ENCODE assay signal across 14 cellular contexts in genomic region chr10:102608487-102608886, GRCh38. TPM values are rescaled to one million over a fixed set of nuclear protein-coding genes. Genes with fewer than 3 reads are reported as not detected.
A peak's percentile ranks its signal among the peaks of the same experiment; 100 is the strongest.
DNase-seq lines count a peak whose midpoint lies in the region; ATAC-seq and TF ChIP-seq lines count a peak whose summit lies in the region.
"Had no signal": no experiment of that assay in that cellular context is flagged by ENCODE, and none has a peak within 500 bp of the region (broad histone marks: within the 10 kb centered on the region; RNA-seq: fewer than 3 reads in every experiment).

No MANE protein-coding gene starts in this region.

- H3K27me3 Mint-ChIP-seq in stimulated activated naive CD8-positive, alpha-beta T cell treated with anti-CD3 and anti-CD28 coated beads, Interleukin-15, Interleukin-2, amounts not matched to agents 100 ng/mL and 50 ng/mL, for 24 hours, result no peaks in the 10 kb centered on the region
- H3K27me3 Mint-ChIP-seq in stimulated activated naive CD8-positive, alpha-beta T cell treated with anti-CD3 and anti-CD28 coated beads, Interleukin-15, amount 100 ng/mL, for 72 hours, result no peaks in the 10 kb centered on the region
- H3K27me3 Mint-ChIP-seq in chondrocyte (ENCODE audit: low read depth) (no peaks in the 10 kb centered on the region), CD14-positive monocyte (ENCODE audit: low read depth in 3 of 3) (peaks cover 0 to 2% (median 0%) of the 10 kb centered on the region in 3 donors)

- H3K4me3 Mint-ChIP-seq in stimulated activated naive CD8-positive, alpha-beta T cell treated with anti-CD3 and anti-CD28 coated beads, Interleukin-15, Interleukin-2, amounts not matched to agents 100 ng/mL and 50 ng/mL, for 24 hours, result no peak overlapping the region
- no peak overlapping the region for H3K4me3 Mint-ChIP-seq in stimulated activated naive CD8-positive, alpha-beta T cell treated with anti-CD3 and anti-CD28 coated beads, Interleukin-15, amount 100 ng/mL, for 72 hours
- no peak overlapping the region for H3K4me3 Mint-ChIP-seq in chondrocyte (ENCODE audit: unreplicated experiment)
- no peak overlapping the region for H3K4me3 Mint-ChIP-seq in CD14-positive monocyte
- H3K4me3 Mint-ChIP-seq: immature natural killer cell, natural killer cell had no signal

- peaks cover 7% of the 10 kb centered on the region for H3K36me3 Mint-ChIP-seq in stimulated activated naive CD8-positive, alpha-beta T cell treated with anti-CD3 and anti-CD28 coated beads, Interleukin-15, Interleukin-2, amounts not matched to agents 100 ng/mL and 50 ng/mL, for 24 hours (ENCODE audit: low read depth)
- H3K36me3 Mint-ChIP-seq in chondrocyte (ENCODE audit: low read depth) (peaks cover 4% of the 10 kb centered on the region), CD14-positive monocyte (peaks cover 71 to 85% of the 10 kb centered on the region in 2 donors)
- H3K36me3 Mint-ChIP-seq: natural killer cell had no signal

- TF ChIP-seq CTCF in chondrocyte (IDR thresholded peaks at IDR 0.05), result peak; percentile 17
- no peak for TF ChIP-seq CTCF in CD14-positive monocyte (IDR thresholded peaks at IDR 0.05)

- DNase-seq in stimulated activated naive CD8-positive, alpha-beta T cell treated with anti-CD3 and anti-CD28 coated beads, Interleukin-15, amount 100 ng/mL, for 72 hours, result no peak
- DNase-seq in chondrocyte (ENCODE audit: low spot score), result peak; percentile 22
- DNase-seq in stimulated activated CD4-positive, alpha-beta T cell treated with anti-CD3 and anti-CD28 coated beads, Interleukin-4, amount 100 ng/mL, for 24 hours, result no peak
- DNase-seq in retina, result no peak
- DNase-seq in CD14-positive monocyte (ENCODE audit: low spot score), result no peak
- DNase-seq in NCI-H345 treated with DMSO at 0.1 percent for 48 hours (lab: John Stamatoyannopoulos, UW; ENCODE audit: unreplicated experiment), result no peak
- DNase-seq: activated CD8-positive, alpha-beta memory T cell treated with anti-CD3 and anti-CD28 coated beads, Interleukin-2, amount 50 U/mL, for 4 hours; activated naive CD4-positive, alpha-beta T cell treated with Interleukin-2 at 50 U/mL for 16 hours; esophagus squamous epithelium; immature natural killer cell; natural killer cell; NK-92 treated with Interleukin-12 subunit alpha and Interleukin-12 subunit beta, amount 100 ng/mL, for 24 hours had no signal

- H3K4me1 Mint-ChIP-seq in stimulated activated naive CD8-positive, alpha-beta T cell treated with anti-CD3 and anti-CD28 coated beads, Interleukin-15, Interleukin-2, amounts not matched to agents 100 ng/mL and 50 ng/mL, for 24 hours (ENCODE audit: low read depth), result peaks cover 50% of the 10 kb centered on the region
- H3K4me1 Mint-ChIP-seq in stimulated activated naive CD8-positive, alpha-beta T cell treated with anti-CD3 and anti-CD28 coated beads, Interleukin-15, amount 100 ng/mL, for 72 hours, result peaks cover 50% of the 10 kb centered on the region
- peaks cover 21% of the 10 kb centered on the region for H3K4me1 Mint-ChIP-seq in chondrocyte (ENCODE audit: low read depth)
- H3K4me1 Mint-ChIP-seq in CD14-positive monocyte, result peaks cover 10% of the 10 kb centered on the region
- H3K4me1 Mint-ChIP-seq: immature natural killer cell had no signal

- H3K27ac Mint-ChIP-seq in stimulated activated naive CD8-positive, alpha-beta T cell treated with anti-CD3 and anti-CD28 coated beads, Interleukin-15, Interleukin-2, amounts not matched to agents 100 ng/mL and 50 ng/mL, for 24 hours, result peak overlapping the region; percentile 15
- peak overlapping the region in 1 of 2 donors; percentile 66 for H3K27ac Mint-ChIP-seq in stimulated activated naive CD8-positive, alpha-beta T cell treated with anti-CD3 and anti-CD28 coated beads, Interleukin-15, amount 100 ng/mL, for 72 hours
- H3K27ac Mint-ChIP-seq in chondrocyte (ENCODE audit: unreplicated experiment), result no peak overlapping the region
- H3K27ac Mint-ChIP-seq in CD14-positive monocyte, result peak overlapping the region in 1 of 7 donors; percentile 18
- H3K27ac Mint-ChIP-seq: immature natural killer cell, natural killer cell had no signal

- intact Hi-C loops in CD14-positive monocyte (cut with micrococcal nuclease), result no loop called here

- no peak for ATAC-seq in stimulated activated naive CD8-positive, alpha-beta T cell treated with anti-CD3 and anti-CD28 coated beads, Interleukin-15, amount 100 ng/mL, for 72 hours
- ATAC-seq in HG02610 (IDR thresholded peaks at IDR 0.05; ENCODE audit: unreplicated experiment), result peak; percentile 65

- H3K9me3 Mint-ChIP-seq in stimulated activated naive CD8-positive, alpha-beta T cell treated with anti-CD3 and anti-CD28 coated beads, Interleukin-15, Interleukin-2, amounts not matched to agents 100 ng/mL and 50 ng/mL, for 24 hours, result no peaks in the 10 kb centered on the region
- no peaks in the 10 kb centered on the region for H3K9me3 Mint-ChIP-seq in stimulated activated naive CD8-positive, alpha-beta T cell treated with anti-CD3 and anti-CD28 coated beads, Interleukin-15, amount 100 ng/mL, for 72 hours
- H3K9me3 Mint-ChIP-seq in chondrocyte (ENCODE audit: low read depth), result no peaks in the 10 kb centered on the region
- no peaks in the 10 kb centered on the region for H3K9me3 Mint-ChIP-seq in CD14-positive monocyte
- H3K9me3 Mint-ChIP-seq: immature natural killer cell, natural killer cell had no signal

RNA-seq across cellular contexts. Expression of gene TRIM8, which starts 35.8 kb away (rescaled TPM):
- total RNA-seq in chondrocyte, result 40.3 to 74.4 TPM (median 66.8 TPM) in 3 replicates
- 10 to 100 TPM; 39.4 to 41.4 TPM for polyA plus RNA-seq in CD14-positive monocyte
